13 cellular contexts compared by ENCODE assay signal in the genomic region with DNA sequence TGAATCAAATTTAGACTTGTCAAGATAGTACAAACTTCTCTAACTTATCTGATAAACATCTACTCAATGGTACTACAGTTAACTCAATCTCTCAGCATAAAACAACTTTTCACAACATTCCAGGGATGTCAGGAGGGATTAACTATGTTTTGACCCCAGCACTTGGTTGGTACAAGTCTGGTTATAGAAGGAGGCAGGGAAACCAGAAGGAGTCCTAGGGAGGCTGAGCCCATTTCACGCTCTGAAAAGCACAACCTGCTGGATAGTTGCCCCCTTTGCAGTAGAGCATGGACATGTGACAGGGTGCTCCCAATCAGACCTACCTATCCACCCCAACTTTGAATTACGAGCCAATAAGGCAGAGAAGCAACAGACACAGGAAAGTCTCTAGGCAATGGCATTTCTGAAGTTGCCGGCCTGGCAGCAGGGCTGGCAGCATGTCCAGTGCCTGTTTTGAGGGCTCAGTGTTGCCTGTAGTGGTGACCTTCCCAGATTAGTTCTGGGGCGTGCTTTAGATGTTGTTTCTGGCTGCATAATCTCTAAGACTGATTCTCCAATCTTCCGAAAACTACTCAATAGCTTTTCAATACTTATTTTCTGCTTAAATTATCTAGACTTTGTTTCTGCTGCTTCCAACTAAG. TPM values are rescaled to one million over a fixed set of nuclear protein-coding genes. Genes with fewer than 3 reads are reported as not detected.
DNase-seq lines count a peak whose midpoint lies in the region; ATAC-seq and TF ChIP-seq lines count a peak whose summit lies in the region.
"Had no signal": no experiment of that assay in that cellular context is flagged by ENCODE, and none has a peak within 500 bp of the region (broad histone marks: within the 10 kb centered on the region; RNA-seq: fewer than 3 reads in every experiment).

No MANE protein-coding gene starts in this region.

- H3K9ac ChIP-seq in PC-3 (ENCODE audit: low read length) = no peak overlapping the region

- H3K27ac Mint-ChIP-seq in Caco-2 (ENCODE audit: unreplicated experiment) = peak overlapping the region; percentile 91
- H3K27ac Mint-ChIP-seq in osteocyte (ENCODE audit: unreplicated experiment) = peak overlapping the region; percentile 45
- no peak overlapping the region for H3K27ac Mint-ChIP-seq in activated naive CD4-positive, alpha-beta T cell treated with anti-CD3 and anti-CD28 coated beads, Interleukin-2, amount 50 U/mL, for 72 hours
- H3K27ac Mint-ChIP-seq in effector memory CD8-positive, alpha-beta T cell = no peak overlapping the region
- H3K27ac Mint-ChIP-seq: CD8-positive, alpha-beta memory T cell; T-helper 1 cell treated with Interleukin-12 subunit alpha and Interleukin-12 subunit beta and Interleukin-4 antibody, amounts not matched to agents 30 μg/mL and 1 μg/mL, for 36 hours had no signal

- H3K27me3 Mint-ChIP-seq in Caco-2 (ENCODE audit: insufficient read depth, unreplicated experiment) = no peaks in the 10 kb centered on the region
- H3K27me3 Mint-ChIP-seq in osteocyte (ENCODE audit: unreplicated experiment) = no peaks in the 10 kb centered on the region
- H3K27me3 Mint-ChIP-seq in effector memory CD8-positive, alpha-beta T cell = peaks cover 31 to 43% of the 10 kb centered on the region in 2 donors

- H3K4me1 ChIP-seq in Caco-2 (peaks cover 20% of the 10 kb centered on the region), PC-3 (ENCODE audit: insufficient read depth, low read length) (peaks cover 14% of the 10 kb centered on the region), stomach (peaks cover 0 to 16% (median 0%) of the 10 kb centered on the region in 4 donors)

- no peak for TF ChIP-seq EP300 in stomach (IDR thresholded peaks at IDR 0.05)

- H3K9me2 ChIP-seq in PC-3 (replicated peaks; ENCODE audit: low read length) = no peaks in the 10 kb centered on the region

- H3K27ac ChIP-seq in PC-3 (ENCODE audit: low read length) = no peak overlapping the region
- H3K27ac ChIP-seq in epithelial cell of prostate = peak overlapping the region; percentile 71
- H3K27ac ChIP-seq in stomach = peak overlapping the region in 1 of 5 donors; percentile 33

- H3K4me1 Mint-ChIP-seq in Caco-2 (ENCODE audit: low read depth, unreplicated experiment) (peaks cover 24% of the 10 kb centered on the region), osteocyte (ENCODE audit: unreplicated experiment) (peaks cover 19% of the 10 kb centered on the region)
- no peaks in the 10 kb centered on the region for H3K4me1 Mint-ChIP-seq in effector memory CD8-positive, alpha-beta T cell (ENCODE audit: low read depth in 2 of 2)
- H3K4me1 Mint-ChIP-seq: CD8-positive, alpha-beta memory T cell; neural crest cell had no signal

- CTCF ChIA-PET in Caco-2 (lab: Charles Lee) (no interaction called here), PC-3 (lab: Charles Lee) (no interaction called here)

- ATAC-seq in PC-3 = peak; percentile 24; the same call in 1 of the 2 replicates
- ATAC-seq in activated naive CD4-positive, alpha-beta T cell treated with anti-CD3 and anti-CD28 coated beads, Interleukin-2, amount 50 U/mL, for 72 hours = no peak
- ATAC-seq in effector memory CD8-positive, alpha-beta T cell (replicated peaks) = no peak

- H3K27me3 ChIP-seq in Caco-2 (replicated peaks; ENCODE audit: control insufficient read depth, insufficient read depth, low read length) (no peaks in the 10 kb centered on the region), PC-3 (ENCODE audit: low read length) (no peaks in the 10 kb centered on the region), stomach (no peaks in the 10 kb centered on the region)

- POLR2A ChIA-PET in Caco-2 (lab: Charles Lee) = no interaction called here
- POLR2A ChIA-PET in PC-3 (lab: Charles Lee; ENCODE audit: unreplicated experiment) = no interaction called here

- H3K9me3 ChIP-seq in Caco-2 (no peaks in the 10 kb centered on the region), PC-3 (ENCODE audit: low read length) (no peaks in the 10 kb centered on the region), stomach (no peaks in the 10 kb centered on the region)

- no TSS peak for BruUV-seq in Caco-2 (replicated peaks; lab: Mats Ljungman, UMichigan)
- BruUV-seq in PC-3 (replicated peaks; lab: Mats Ljungman, UMichigan) = no TSS peak

- no peaks in the 10 kb centered on the region for H3F3A ChIP-seq in PC-3 (ENCODE audit: low read length, unreplicated experiment)

- peak in 1 of 2 experiments; percentile 19 for DNase-seq in Caco-2
- DNase-seq in PC-3 = peak; percentile 7
- no peak for DNase-seq in epithelial cell of prostate (ENCODE audit: low read depth, low spot score)
- no peak for DNase-seq in osteocyte (ENCODE audit: extremely low spot score, unreplicated experiment)
- DNase-seq in activated naive CD4-positive, alpha-beta T cell treated with anti-CD3 and anti-CD28 coated beads, Interleukin-2, amount 50 U/mL, for 72 hours (ENCODE audit: low spot score in 2 of 2) = no peak
- no peak for DNase-seq in stomach
- no peak for DNase-seq in germinal center (ENCODE audit: low spot score)
- DNase-seq in effector memory CD8-positive, alpha-beta T cell = no peak
- DNase-seq: CD8-positive, alpha-beta memory T cell; NCI-H1417; stimulated activated CD4-positive, alpha-beta T cell treated with anti-CD3 and anti-CD28 coated beads, Interleukin-1b, Interleukin-23, amount 100 ng/mL, for 48 hours had no signal

- H3K4me3 Mint-ChIP-seq in Caco-2 (ENCODE audit: unreplicated experiment) (peak overlapping the region; percentile 36), osteocyte (ENCODE audit: unreplicated experiment) (no peak overlapping the region)
- no peak overlapping the region for H3K4me3 Mint-ChIP-seq in effector memory CD8-positive, alpha-beta T cell
- H3K4me3 Mint-ChIP-seq: CD8-positive, alpha-beta memory T cell; neural crest cell; T-helper 1 cell treated with Interleukin-12 subunit alpha and Interleukin-12 subunit beta and Interleukin-4 antibody, amounts not matched to agents 30 μg/mL and 1 μg/mL, for 36 hours had no signal

- TF ChIP-seq POLR2A in stomach (IDR thresholded peaks at IDR 0.05) = no peak

- H3K4me2 ChIP-seq in PC-3 (ENCODE audit: low read length) = peak overlapping the region; percentile 27

- no peaks in the 10 kb centered on the region for H3K36me3 ChIP-seq in Caco-2 (ENCODE audit: control insufficient read depth, insufficient read depth, low read length)
- no peaks in the 10 kb centered on the region for H3K36me3 ChIP-seq in PC-3 (ENCODE audit: low read depth, low read length)
- H3K36me3 ChIP-seq in stomach = no peaks in the 10 kb centered on the region

- no peaks in the 10 kb centered on the region for H4K20me1 ChIP-seq in PC-3 (ENCODE audit: low read length)

- WGBS in stomach, 5 donors = 73 to 89% (median 79%) methylated on average over 5 of the region's 5 CpGs

- H3K4me3 ChIP-seq in Caco-2 (ENCODE audit: low read depth, low read length) (no peak overlapping the region), PC-3 (ENCODE audit: low read length) (no peak overlapping the region), stomach (no peak overlapping the region)

- no peaks in the 10 kb centered on the region for H3K9me3 Mint-ChIP-seq in Caco-2 (ENCODE audit: unreplicated experiment)
- H3K9me3 Mint-ChIP-seq in osteocyte (ENCODE audit: unreplicated experiment) = no peaks in the 10 kb centered on the region
- H3K9me3 Mint-ChIP-seq in activated naive CD4-positive, alpha-beta T cell treated with anti-CD3 and anti-CD28 coated beads, Interleukin-2, amount 50 U/mL, for 72 hours = no peaks in the 10 kb centered on the region
- H3K9me3 Mint-ChIP-seq in effector memory CD8-positive, alpha-beta T cell = no peaks in the 10 kb centered on the region
- H3K9me3 Mint-ChIP-seq: T-helper 1 cell treated with Interleukin-12 subunit alpha and Interleukin-12 subunit beta and Interleukin-4 antibody, amounts not matched to agents 30 μg/mL and 1 μg/mL, for 36 hours had no signal

- intact Hi-C loops in Caco-2 (cut with micrococcal nuclease; ENCODE audit: unreplicated experiment) (no loop called here), PC-3 (cut with micrococcal nuclease) (no loop called here), stomach (cut with DNase I; ENCODE audit: low total_unique reads) (no loop called here)

- TF ChIP-seq CTCF in Caco-2 (IDR thresholded peaks at IDR 0.05; ENCODE audit: insufficient read depth in 1 of 2, low read depth in 1 of 2, low read length in 1 of 2, severe bottlenecking in 1 of 2, unreplicated experiment in 1 of 2) (no peak), PC-3 (conservative IDR thresholded peaks at IDR 0.05; ENCODE audit: low read depth, low read length) (no peak), osteocyte (IDR thresholded peaks at IDR 0.05) (no peak), stomach (IDR thresholded peaks at IDR 0.05) (no peak)

- peak overlapping the region; percentile 42 for H2AFZ ChIP-seq in PC-3 (ENCODE audit: low read length)

- H3K79me2 ChIP-seq in PC-3 (ENCODE audit: low read length) = no peaks in the 10 kb centered on the region

- H3K36me3 Mint-ChIP-seq in Caco-2 (ENCODE audit: insufficient read depth, unreplicated experiment) (no peaks in the 10 kb centered on the region), osteocyte (ENCODE audit: unreplicated experiment) (no peaks in the 10 kb centered on the region)
- H3K36me3 Mint-ChIP-seq in activated naive CD4-positive, alpha-beta T cell treated with anti-CD3 and anti-CD28 coated beads, Interleukin-2, amount 50 U/mL, for 72 hours = peaks cover 0 to 5% of the 10 kb centered on the region in 2 donors
- no peaks in the 10 kb centered on the region for H3K36me3 Mint-ChIP-seq in effector memory CD8-positive, alpha-beta T cell (ENCODE audit: insufficient read depth)

RNA-seq across cellular contexts. Expression of gene ANKUB1, which starts 8.2 kb away (rescaled TPM):
- total RNA-seq in Caco-2 (2022) = not detected in 2 replicates
- not detected in 2 replicates for total RNA-seq in PC-3 (2014; rRNA removed)
- not detected in 2 replicates for total RNA-seq in osteocyte
- not detected for total RNA-seq in activated naive CD4-positive, alpha-beta T cell treated with anti-CD3 and anti-CD28 coated beads, Interleukin-2, amount 50 U/mL, for 72 hours
- total RNA-seq in stomach = not detected
- not detected for polyA plus RNA-seq in stomach
- total RNA-seq: CD8-positive, alpha-beta memory T cell; neural crest cell had no signal
- polyA plus RNA-seq: CD8-positive, alpha-beta memory T cell had no signal

RNA-seq across cellular contexts. Expression of gene RNF13, which starts 28.8 kb away (rescaled TPM):
- 35.6 and 44.2 TPM in 2 replicates for total RNA-seq in Caco-2 (2022)
- 33.8 and 43.1 TPM in 2 replicates for total RNA-seq in PC-3 (2014; rRNA removed)
- total RNA-seq in osteocyte = 45.1 and 61.4 TPM in 2 replicates
- total RNA-seq in activated naive CD4-positive, alpha-beta T cell treated with anti-CD3 and anti-CD28 coated beads, Interleukin-2, amount 50 U/mL, for 72 hours = 10 to 100 TPM; 24.2 to 27.7 TPM
- 100 to 1,000 TPM in 2 of 5 donors, 10 to 100 TPM in 2, 1 to 10 TPM in 1; 6.7 to 130 (median 59.8) TPM for total RNA-seq in stomach
- 10 to 100 TPM; 24.9 to 35.1 (median 27.2) TPM for polyA plus RNA-seq in stomach

RNA-seq across cellular contexts. Expression of gene COMMD2, which starts 31.9 kb away (rescaled TPM):
- total RNA-seq in Caco-2 (2022) = 42.6 and 43.3 TPM in 2 replicates
- total RNA-seq in PC-3 (2014; rRNA removed) = 22.7 and 24.8 TPM in 2 replicates
- total RNA-seq in osteocyte = 49.7 and 53.5 TPM in 2 replicates
- 10 to 100 TPM; 24.6 to 25.0 TPM for total RNA-seq in activated naive CD4-positive, alpha-beta T cell treated with anti-CD3 and anti-CD28 coated beads, Interleukin-2, amount 50 U/mL, for 72 hours
- 10 to 100 TPM in 3 of 5 donors, 1 to 10 TPM in 2; 1.4 to 50.4 (median 25.8) TPM for total RNA-seq in stomach
- 10 to 100 TPM in 2 of 3 donors, 1 to 10 TPM in 1; 7.1 to 18.5 (median 11.3) TPM for polyA plus RNA-seq in stomach

Comparison
In these comparisons a context has a peak if more than half of its experiments do, and no peak if none do; other contexts are left out.
1. H3K27ac Mint-ChIP-seq: peak in Caco-2 (single experiment) and osteocyte (single experiment); none in activated naive CD4-positive, alpha-beta T cell treated with anti-CD3 and anti-CD28 coated beads, Interleukin-2, amount 50 U/mL, for 72 hours (0 of 2) and effector memory CD8-positive, alpha-beta T cell (0 of 2).